ENCODE assay signal across 8 cellular contexts in genomic region chr19:23395041-23395721, GRCh38. TPM values are rescaled to one million over a fixed set of nuclear protein-coding genes. Genes with fewer than 3 reads are reported as not detected.
DNase-seq lines count a peak whose midpoint lies in the region; ATAC-seq and TF ChIP-seq lines count a peak whose summit lies in the region.

ZNF91 (minus strand) TSS chr19:23395471; CDS start chr19:23395354, 117 bp downstream.

- peaks cover 13% of the 10 kb centered on the region for H3K4me1 Mint-ChIP-seq in activated naive CD4-positive, alpha-beta T cell treated with anti-CD3 and anti-CD28 coated beads, Interleukin-2, amount 10 ng/mL, durations not matched to agents 7 days and 5 days

- H3K27me3 ChIP-seq in DOHH2 (ENCODE audit: control insufficient read depth, low read length) (no peaks in the 10 kb centered on the region), Karpas-422 (ENCODE audit: low read length) (no peaks in the 10 kb centered on the region)

- peak; percentile 98 for ATAC-seq in GM21786 (IDR thresholded peaks at IDR 0.05; ENCODE audit: unreplicated experiment)

- H3K9me2 ChIP-seq in DOHH2 (replicated peaks; ENCODE audit: control insufficient read depth, low read length) = no peaks in the 10 kb centered on the region
- no peaks in the 10 kb centered on the region for H3K9me2 ChIP-seq in Karpas-422 (replicated peaks; ENCODE audit: insufficient read depth, low read length)

- no peaks in the 10 kb centered on the region for H4K20me1 ChIP-seq in DOHH2 (ENCODE audit: control insufficient read depth, insufficient read depth, low read depth, low read length)
- no peaks in the 10 kb centered on the region for H4K20me1 ChIP-seq in Karpas-422 (ENCODE audit: insufficient read depth, low read depth, low read length)

- H3K36me3 ChIP-seq in DOHH2 (ENCODE audit: control insufficient read depth, low read length) (peaks cover 44% of the 10 kb centered on the region), Karpas-422 (ENCODE audit: insufficient read depth, low read length) (peaks cover 35% of the 10 kb centered on the region)

- H3K27me3 Mint-ChIP-seq in activated naive CD4-positive, alpha-beta T cell treated with anti-CD3 and anti-CD28 coated beads, Interleukin-2, amount 10 ng/mL, durations not matched to agents 7 days and 5 days = no peaks in the 10 kb centered on the region

- peak within 1 kb of the TSS; percentile 71 for H3K4me2 ChIP-seq in DOHH2 (ENCODE audit: low read length)
- H3K4me2 ChIP-seq in Karpas-422 (ENCODE audit: low read depth, low read length, poor library complexity, severe bottlenecking) = peak within 1 kb of the TSS; percentile 70

- H3K27ac ChIP-seq in DOHH2 (ENCODE audit: low read depth, low read length) (peak within 1 kb of the TSS; percentile 59), Karpas-422 (ENCODE audit: low read length) (peak within 1 kb of the TSS; percentile 56)

- peaks cover 10% of the 10 kb centered on the region for H3K4me1 ChIP-seq in DOHH2 (ENCODE audit: control insufficient read depth, low read length)
- peaks cover 3% of the 10 kb centered on the region; the same call in 1 of the 2 replicates for H3K4me1 ChIP-seq in Karpas-422 (ENCODE audit: low read length)

- H3K4me3 ChIP-seq in DOHH2 (ENCODE audit: low read length) = peak within 1 kb of the TSS; percentile 98
- peak within 1 kb of the TSS; percentile 93 for H3K4me3 ChIP-seq in Karpas-422 (ENCODE audit: low read length)

- H2AFZ ChIP-seq in Karpas-422 (ENCODE audit: low read length) = peak within 1 kb of the TSS; percentile 52

- CTCF ChIA-PET in activated naive CD4-positive, alpha-beta T cell treated with anti-CD3 and anti-CD28 coated beads, Interleukin-2, amount 10 ng/mL, durations not matched to agents 7 days and 5 days (lab: Charles Lee) = interaction anchor here (0.6 to 0.9 kb wide), 3 partner anchors 242 to 761 kb away, joined by 3 read pairs; partner anchors contain the start of gene ZNF675

- DNase-seq in Karpas-422 = peak; percentile 98
- peak; percentile 97 for DNase-seq in SK-N-DZ (ENCODE audit: low spot score)
- DNase-seq in activated naive CD4-positive, alpha-beta T cell treated with anti-CD3 and anti-CD28 coated beads, Interleukin-2, amount 10 ng/mL, durations not matched to agents 7 days and 5 days = peak; percentile 96
- DNase-seq in germinal center (ENCODE audit: low spot score) = peak; percentile 89
- DNase-seq in non-pigmented ciliary epithelial cell (ENCODE audit: low read depth) = peak; percentile 87
- DNase-seq in superior temporal gyrus (ENCODE audit: extremely low spot score) = peak; percentile 99

- peak within 1 kb of the TSS; percentile 90 for H3K4me3 Mint-ChIP-seq in activated naive CD4-positive, alpha-beta T cell treated with anti-CD3 and anti-CD28 coated beads, Interleukin-2, amount 10 ng/mL, durations not matched to agents 7 days and 5 days

- H3K79me2 ChIP-seq in DOHH2 (ENCODE audit: control insufficient read depth, low read length) (peaks cover 50% of the 10 kb centered on the region), Karpas-422 (ENCODE audit: low read length) (peaks cover 50% of the 10 kb centered on the region)

- TF ChIP-seq CTCF in DOHH2 (IDR thresholded peaks at IDR 0.05; ENCODE audit: low read depth, low read length, poor library complexity, severe bottlenecking) = no peak

- peaks cover 37% of the 10 kb centered on the region for H3K9me3 Mint-ChIP-seq in activated naive CD4-positive, alpha-beta T cell treated with anti-CD3 and anti-CD28 coated beads, Interleukin-2, amount 10 ng/mL, durations not matched to agents 7 days and 5 days

- peaks cover 17% of the 10 kb centered on the region for H3K9me3 ChIP-seq in DOHH2 (ENCODE audit: control insufficient read depth, insufficient read depth, low read length)
- H3K9me3 ChIP-seq in Karpas-422 (ENCODE audit: low read length) = peaks cover 23% of the 10 kb centered on the region

- H3K27ac Mint-ChIP-seq in activated naive CD4-positive, alpha-beta T cell treated with anti-CD3 and anti-CD28 coated beads, Interleukin-2, amount 10 ng/mL, durations not matched to agents 7 days and 5 days = peak within 1 kb of the TSS; percentile 98

- no peaks in the 10 kb centered on the region for H3F3A ChIP-seq in DOHH2 (ENCODE audit: control insufficient read depth, insufficient read depth)

- peaks cover 44% of the 10 kb centered on the region for H3K36me3 Mint-ChIP-seq in activated naive CD4-positive, alpha-beta T cell treated with anti-CD3 and anti-CD28 coated beads, Interleukin-2, amount 10 ng/mL, durations not matched to agents 7 days and 5 days

- H3K9ac ChIP-seq in Karpas-422 (ENCODE audit: low read length) = peak within 1 kb of the TSS; percentile 96

RNA-seq across cellular contexts. Expression of gene ZNF91, which starts in this region (rescaled TPM):
- 39.4 and 98.5 TPM in 2 replicates for total RNA-seq in Karpas-422 (2014; rRNA removed; shearing (Covaris generic); ENCODE audit: low replicate concordance)
- 18.3 and 18.5 TPM in 2 replicates for polyA plus RNA-seq in SK-N-DZ (2014; cell fraction: cytosol; rRNA removed)
- 14.5 and 25.2 TPM in 2 replicates for polyA plus RNA-seq in SK-N-DZ (2014; cell fraction: nucleus; rRNA removed)

Comparison
In these comparisons a context has a peak if more than half of its experiments do, and no peak if none do; other contexts are left out.
1. Peak in every context shown above with its lines: DNase-seq, ATAC-seq, H3K4me3 ChIP-seq and H3K27ac ChIP-seq.